Comparison of ENCODE assay signal across 13 cellular contexts in genomic region chr10:7301039-7301768, GRCh38.
A peak's percentile ranks its signal among the peaks of the same experiment; 100 is the strongest.
DNase-seq lines count a peak whose midpoint lies in the region; ATAC-seq, FAIRE-seq and TF ChIP-seq lines count a peak whose summit lies in the region.
"Had no signal": no experiment of that assay in that cellular context is flagged by ENCODE, and none has a peak within 500 bp of the region (broad histone marks: within the 10 kb centered on the region; RNA-seq: fewer than 3 reads in every experiment).

No MANE protein-coding gene starts in this region.

- H3K27ac Mint-ChIP-seq in brain: peak overlapping the region in 3 of 5 experiments; percentile 34 to 90 (median 90)
- H3K27ac Mint-ChIP-seq: T-helper 2 cell treated with Interferon-gamma antibody and Interleukin-4, amounts not matched to agents 5 μg/mL and 100 μg/mL, for 36 hours had no signal

- no peak for TF ChIP-seq CTCF in SK-N-SH (IDR thresholded peaks at IDR 0.05)
- TF ChIP-seq CTCF in brain (conservative IDR thresholded peaks at IDR 0.05): peak in 1 of 2 experiments; percentile 27
- no peak for TF ChIP-seq CTCF in GM10266 (IDR thresholded peaks at IDR 0.05; ENCODE audit: control insufficient read depth, insufficient read depth, low read depth, missing control alignments)

- no peaks in the 10 kb centered on the region for H3K9me2 ChIP-seq in SK-N-SH

- H3K27me3 ChIP-seq in SK-N-SH (ENCODE audit: insufficient read depth) (no peaks in the 10 kb centered on the region), stomach smooth muscle (ENCODE audit: control insufficient read depth in 1 of 2, insufficient read depth in 2 of 2, low read length in 2 of 2) (no peaks in the 10 kb centered on the region)

- H2AFZ ChIP-seq in SK-N-SH (ENCODE audit: low read depth): no peak overlapping the region

- H3K4me3 Mint-ChIP-seq in brain: no peak overlapping the region
- H3K4me3 Mint-ChIP-seq: T-helper 2 cell treated with Interferon-gamma antibody and Interleukin-4, amounts not matched to agents 5 μg/mL and 100 μg/mL, for 36 hours had no signal

- peaks cover 0 to 2% (median 0%) of the 10 kb centered on the region in 5 experiments for H3K9me3 Mint-ChIP-seq in brain
- H3K9me3 Mint-ChIP-seq: T-helper 2 cell treated with Interferon-gamma antibody and Interleukin-4, amounts not matched to agents 5 μg/mL and 100 μg/mL, for 36 hours had no signal

- no peak overlapping the region for H3K4me2 ChIP-seq in SK-N-SH

- H3K4me1 ChIP-seq in SK-N-SH (ENCODE audit: control insufficient read depth in 1 of 2, insufficient read depth in 2 of 2, low read depth in 1 of 2, low read length in 1 of 2) (peaks cover 0 to 15% of the 10 kb centered on the region in 2 experiments; a peak in 2 of 4 replicates), stomach smooth muscle (ENCODE audit: control insufficient read depth, insufficient read depth, low read length) (peaks cover 41% of the 10 kb centered on the region)

- FAIRE-seq in GM12892 (lab: Jason Lieb, UNC): no peak
- FAIRE-seq: A204.1 had no signal

- POLR2A ChIA-PET in SK-N-SH (lab: Yijun Ruan, JAX): no interaction called here

- H3K9me3 ChIP-seq in SK-N-SH (no peaks in the 10 kb centered on the region), stomach smooth muscle (ENCODE audit: control insufficient read depth in 2 of 2, low read length in 2 of 2) (no peaks in the 10 kb centered on the region)

- no peaks in the 10 kb centered on the region for H3K27me3 Mint-ChIP-seq in brain

- WGBS in SK-N-SH (ENCODE audit: low lambda C conversion rate): 34% methylated on average over 14 of the region's 21 CpGs

- no peak for TF ChIP-seq EP300 in SK-N-SH (IDR thresholded peaks at IDR 0.05; ENCODE audit: borderline replicate concordance in 1 of 2, low read depth in 1 of 2, low read length in 1 of 2)

- no peak; the same call in 2 of the 3 replicates for ATAC-seq in SK-N-SH treated with all-trans-retinoic acid at 6 μM for 48 hours

- no peak for TF ChIP-seq POLR2A in GM12892 (IDR thresholded peaks at IDR 0.05; ENCODE audit: low read depth, low read length)

- DNase-seq in SK-N-SH: peak; percentile 57
- DNase-seq in iPS DF 19.7 (ENCODE audit: low read depth, low spot score): peak; percentile 30
- no peak for DNase-seq in GM10266 (ENCODE audit: extremely low spot score)
- no peak for DNase-seq in activated CD4-positive, alpha-beta T cell treated with anti-CD3 and anti-CD28 coated beads, Interleukin-2, amount 50 U/mL, for 48 hours
- no peak for DNase-seq in GM12892 (ENCODE audit: insufficient read length)
- DNase-seq: NCI-H187 treated with DMSO at 0.1 percent for 48 hours; occipital lobe; stimulated activated naive CD4-positive, alpha-beta T cell treated with Interleukin-2 at 50 U/mL for 16 hours had no signal

- CTCF ChIA-PET in SK-N-SH (lab: Yijun Ruan, JAX): interaction anchor here (1.1 to 1.8 kb wide), 7 partner anchors 10 to 117 kb away, joined by 3 to 8 read pairs (median 3); no protein-coding TSS in a partner anchor

- TF ChIP-seq RAD21 in SK-N-SH (IDR thresholded peaks at IDR 0.05; ENCODE audit: low read length): peak; percentile 41

- H4K20me1 ChIP-seq in SK-N-SH (ENCODE audit: insufficient read depth): no peaks in the 10 kb centered on the region

- H3K9ac ChIP-seq in SK-N-SH (no peak overlapping the region), stomach smooth muscle (ENCODE audit: low read length in 2 of 2) (no peak overlapping the region)

- no peaks in the 10 kb centered on the region for H3K36me3 Mint-ChIP-seq in brain

- H3K27ac ChIP-seq in SK-N-SH (ENCODE audit: low read depth in 2 of 2, low read length in 1 of 2): peak overlapping the region in 1 of 2 experiments; percentile 44; a peak in 2 of 4 replicates
- H3K27ac ChIP-seq in stomach smooth muscle (ENCODE audit: low read length): peak overlapping the region; percentile 6

- H3K4me1 Mint-ChIP-seq in brain: peaks cover 38% of the 10 kb centered on the region

- H3K36me3 ChIP-seq in SK-N-SH (replicated peaks in 1 of 2; ENCODE audit: control insufficient read depth in 1 of 2, insufficient read depth in 2 of 2, low read length in 1 of 2): no peaks in the 10 kb centered on the region
- no peaks in the 10 kb centered on the region for H3K36me3 ChIP-seq in stomach smooth muscle (ENCODE audit: control insufficient read depth in 2 of 2, insufficient read depth in 2 of 2, low read length in 2 of 2)

- H3K4me3 ChIP-seq in SK-N-SH (ENCODE audit: low read depth in 2 of 2, low read length in 1 of 2) (no peak overlapping the region), stomach smooth muscle (ENCODE audit: low read length in 2 of 2) (peak overlapping the region in 1 of 2 donors; percentile 35)

- no peaks in the 10 kb centered on the region for H3K79me2 ChIP-seq in SK-N-SH (ENCODE audit: insufficient read depth)

- H3F3A ChIP-seq in SK-N-SH (replicated peaks; ENCODE audit: insufficient read depth): no peaks in the 10 kb centered on the region

TF ChIP-seq in SK-N-SH, 30 proteins besides CTCF, POLR2A, EP300 and RAD21:
- TF ChIP-seq TAF1 (IDR thresholded peaks at IDR 0.05; ENCODE audit: borderline replicate concordance, low read depth, low read length): no peak
- TF ChIP-seq RFX5 (IDR thresholded peaks at IDR 0.05; ENCODE audit: low read length): no peak
- no peak for TF ChIP-seq ELF1 (IDR thresholded peaks at IDR 0.05)
- no peak for TF ChIP-seq POLR2AphosphoS5 (IDR thresholded peaks at IDR 0.05; ENCODE audit: low read depth, low read length)
- TF ChIP-seq GABPA (IDR thresholded peaks at IDR 0.05; ENCODE audit: low read depth): no peak
- no peak for TF ChIP-seq JUND (IDR thresholded peaks at IDR 0.05)
- TF ChIP-seq EZH2phosphoT487 (IDR thresholded peaks at IDR 0.05; ENCODE audit: borderline replicate concordance, low read depth): no peak
- TF ChIP-seq MXI1 (IDR thresholded peaks at IDR 0.05; ENCODE audit: low read depth, low read length): no peak
- TF ChIP-seq, protein P1, sequence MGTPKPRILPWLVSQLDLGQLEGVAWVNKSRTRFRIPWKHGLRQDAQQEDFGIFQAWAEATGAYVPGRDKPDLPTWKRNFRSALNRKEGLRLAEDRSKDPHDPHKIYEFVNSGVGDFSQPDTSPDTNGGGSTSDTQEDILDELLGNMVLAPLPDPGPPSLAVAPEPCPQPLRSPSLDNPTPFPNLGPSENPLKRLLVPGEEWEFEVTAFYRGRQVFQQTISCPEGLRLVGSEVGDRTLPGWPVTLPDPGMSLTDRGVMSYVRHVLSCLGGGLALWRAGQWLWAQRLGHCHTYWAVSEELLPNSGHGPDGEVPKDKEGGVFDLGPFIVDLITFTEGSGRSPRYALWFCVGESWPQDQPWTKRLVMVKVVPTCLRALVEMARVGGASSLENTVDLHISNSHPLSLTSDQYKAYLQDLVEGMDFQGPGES (IDR thresholded peaks at IDR 0.05; ENCODE audit: low read depth, low read length): no peak
- TF ChIP-seq RCOR1 (IDR thresholded peaks at IDR 0.05; ENCODE audit: low read length): no peak
- TF ChIP-seq NFIC (IDR thresholded peaks at IDR 0.05; ENCODE audit: borderline replicate concordance): no peak
- TF ChIP-seq CHD2 (IDR thresholded peaks at IDR 0.05; ENCODE audit: low read length, partially characterized antibody): no peak

TF ChIP-seq in SK-N-SH treated with all-trans-retinoic acid at 6 μM for 48 hours, 23 proteins besides CTCF, POLR2A, EP300 and RAD21 (continues in another document):
- TF ChIP-seq OSR1 (CRISPR knock-in tag; IDR thresholded peaks at IDR 0.05) (no peak), ZC3H10 (CRISPR knock-in tag; IDR thresholded peaks at IDR 0.05) (no peak), TSHZ2 (CRISPR knock-in tag; IDR thresholded peaks at IDR 0.05) (no peak), PATZ1 (CRISPR knock-in tag; IDR thresholded peaks at IDR 0.05; ENCODE audit: borderline replicate concordance) (no peak), ESRRG (CRISPR knock-in tag; IDR thresholded peaks at IDR 0.05) (no peak), ARNTL (CRISPR knock-in tag; IDR thresholded peaks at IDR 0.05; ENCODE audit: borderline replicate concordance, low read depth) (no peak), ZNF565 (CRISPR knock-in tag; conservative IDR thresholded peaks at IDR 0.05; ENCODE audit: low read depth) (no peak), CSDC2 (CRISPR knock-in tag; IDR thresholded peaks at IDR 0.05) (no peak), SNAI2 (CRISPR knock-in tag; IDR thresholded peaks at IDR 0.05) (no peak)

Comparison
In these comparisons a context has a peak if more than half of its experiments do, and no peak if none do; other contexts are left out.
1. DNase-seq: peak in SK-N-SH (single experiment) and iPS DF 19.7 (single experiment); none in GM10266 (single experiment), activated CD4-positive, alpha-beta T cell treated with anti-CD3 and anti-CD28 coated beads, Interleukin-2, amount 50 U/mL, for 48 hours (0 of 2) and GM12892 (single experiment).